In genomic region chr16:23595951-23596720, GRCh38 we compare ENCODE assay signal across 8 cellular contexts. TPM values are rescaled to one million over a fixed set of nuclear protein-coding genes. Genes with fewer than 3 reads are reported as not detected.
DNase-seq lines count a peak whose midpoint lies in the region; ATAC-seq and TF ChIP-seq lines count a peak whose summit lies in the region.

TSS of gene NDUFAB1 (minus strand) at chr16:23596316. CDS start at chr16:23596290, 26 bp downstream.

- H3K4me3 Mint-ChIP-seq in GM23338 = peak within 1 kb of the TSS; percentile 91
- peak within 1 kb of the TSS; percentile 91 for H3K4me3 Mint-ChIP-seq in nephron progenitor cell
- H3K4me3 Mint-ChIP-seq in stimulated activated naive CD8-positive, alpha-beta T cell treated with anti-CD3 and anti-CD28 coated beads, Interleukin-15, Interleukin-2, amounts not matched to agents 100 ng/mL and 50 ng/mL, for 24 hours = peak within 1 kb of the TSS; percentile 86

- H3K27ac ChIP-seq in GM23338 (ENCODE audit: low read depth) = peak within 1 kb of the TSS; percentile 88

- peaks cover 49% of the 10 kb centered on the region for H3K79me2 ChIP-seq in GM23338 (replicated peaks; ENCODE audit: insufficient read depth)

- H3K9me2 ChIP-seq in GM23338 (ENCODE audit: insufficient read depth) = no peaks in the 10 kb centered on the region

- DNase-seq in ELR (ENCODE audit: low read depth) (peak; percentile 89), GM23338 (ENCODE audit: low spot score) (peak; percentile 94), LHCN-M2 (ENCODE audit: low read depth) (peak; percentile 80), RPMI8226 (peak; percentile 97), fibroblast of the aortic adventitia (ENCODE audit: low read depth) (peak; percentile 75), nephron progenitor cell (peak; percentile 95)
- DNase-seq in activated T-helper 9 cell treated with anti-CD3 and anti-CD28 coated beads, Interleukin-2, amount 50 U/mL, for 16 hours (ENCODE audit: low read depth) = peak; percentile 86

- H3K27me3 Mint-ChIP-seq in GM23338 (ENCODE audit: insufficient read depth, low read depth, poor library complexity) (peaks cover 13% of the 10 kb centered on the region), nephron progenitor cell (ENCODE audit: low read depth, poor library complexity) (no peaks in the 10 kb centered on the region)
- H3K27me3 Mint-ChIP-seq in stimulated activated naive CD8-positive, alpha-beta T cell treated with anti-CD3 and anti-CD28 coated beads, Interleukin-15, Interleukin-2, amounts not matched to agents 100 ng/mL and 50 ng/mL, for 24 hours = no peaks in the 10 kb centered on the region

- no peaks in the 10 kb centered on the region for H3K9me3 Mint-ChIP-seq in GM23338
- H3K9me3 Mint-ChIP-seq in nephron progenitor cell = no peaks in the 10 kb centered on the region
- no peaks in the 10 kb centered on the region for H3K9me3 Mint-ChIP-seq in stimulated activated naive CD8-positive, alpha-beta T cell treated with anti-CD3 and anti-CD28 coated beads, Interleukin-15, Interleukin-2, amounts not matched to agents 100 ng/mL and 50 ng/mL, for 24 hours

- H3K4me1 Mint-ChIP-seq in GM23338 (peaks cover 15% of the 10 kb centered on the region), nephron progenitor cell (peaks cover 7% of the 10 kb centered on the region)
- peaks cover 29% of the 10 kb centered on the region for H3K4me1 Mint-ChIP-seq in stimulated activated naive CD8-positive, alpha-beta T cell treated with anti-CD3 and anti-CD28 coated beads, Interleukin-15, Interleukin-2, amounts not matched to agents 100 ng/mL and 50 ng/mL, for 24 hours (ENCODE audit: low read depth)

- peak within 1 kb of the TSS; percentile 72 for H3K27ac Mint-ChIP-seq in GM23338
- peak within 1 kb of the TSS; percentile 55 for H3K27ac Mint-ChIP-seq in nephron progenitor cell
- peak within 1 kb of the TSS; percentile 70 for H3K27ac Mint-ChIP-seq in stimulated activated naive CD8-positive, alpha-beta T cell treated with anti-CD3 and anti-CD28 coated beads, Interleukin-15, Interleukin-2, amounts not matched to agents 100 ng/mL and 50 ng/mL, for 24 hours

- peaks cover 13% of the 10 kb centered on the region for H4K20me1 ChIP-seq in GM23338 (replicated peaks; ENCODE audit: insufficient read depth)

- no peaks in the 10 kb centered on the region for H3K27me3 ChIP-seq in GM23338 (ENCODE audit: insufficient read depth)

- H3K36me3 Mint-ChIP-seq in GM23338 (ENCODE audit: low read depth) = peaks cover 19% of the 10 kb centered on the region
- H3K36me3 Mint-ChIP-seq in nephron progenitor cell (ENCODE audit: low read depth) = peaks cover 23% of the 10 kb centered on the region
- H3K36me3 Mint-ChIP-seq in stimulated activated naive CD8-positive, alpha-beta T cell treated with anti-CD3 and anti-CD28 coated beads, Interleukin-15, Interleukin-2, amounts not matched to agents 100 ng/mL and 50 ng/mL, for 24 hours (ENCODE audit: low read depth) = peaks cover 29% of the 10 kb centered on the region

- peak; percentile 93 for ATAC-seq in GM23338

- H3K36me3 ChIP-seq in GM23338 (ENCODE audit: insufficient read depth) = no peaks in the 10 kb centered on the region; the same call in none of the 2 replicates

- peak within 1 kb of the TSS; percentile 69; the same call in 1 of the 2 replicates for H2AFZ ChIP-seq in GM23338

- peak within 1 kb of the TSS; percentile 99 for H3K4me3 ChIP-seq in GM23338
- peak within 1 kb of the TSS; percentile 98 for H3K4me3 ChIP-seq in fibroblast of the aortic adventitia (ENCODE audit: low read depth, low read length)

- TF ChIP-seq CTCF in GM23338 (conservative IDR thresholded peaks at IDR 0.05; ENCODE audit: low read depth in 2 of 2) (peak; percentile 69 to 85), fibroblast of the aortic adventitia (IDR thresholded peaks at IDR 0.05; ENCODE audit: insufficient read depth, low read length) (peak; percentile 85), nephron progenitor cell (IDR thresholded peaks at IDR 0.05) (peak; percentile 99)

- H3K4me2 ChIP-seq in GM23338 = peak within 1 kb of the TSS; percentile 94

- H3F3A ChIP-seq in GM23338 (replicated peaks; ENCODE audit: low read depth) = peaks cover 22% of the 10 kb centered on the region

- peaks cover 31% of the 10 kb centered on the region for H3K4me1 ChIP-seq in GM23338 (ENCODE audit: insufficient read depth)

TF ChIP-seq in GM23338, 12 proteins besides CTCF, POLR2A, EP300 and RAD21 (continues in another document):
- peak; percentile 68 for TF ChIP-seq POLR2AphosphoS5 (IDR thresholded peaks at IDR 0.05; ENCODE audit: low read depth)
- TF ChIP-seq STAT1 (IDR thresholded peaks at IDR 0.05; ENCODE audit: unreplicated experiment) = no peak
- TF ChIP-seq EZH2 (IDR thresholded peaks at IDR 0.05; ENCODE audit: low read depth, unreplicated experiment) = no peak
- TF ChIP-seq ETS1 (IDR thresholded peaks at IDR 0.05) = peak; percentile 82
- TF ChIP-seq CREB1 (CRISPR knock-in tag; IDR thresholded peaks at IDR 0.05; ENCODE audit: low read depth) = peak; percentile 78
- no peak for TF ChIP-seq EZH2phosphoT487 (IDR thresholded peaks at IDR 0.05; ENCODE audit: unreplicated experiment)
- no peak for TF ChIP-seq ZNF331 (CRISPR knock-in tag; IDR thresholded peaks at IDR 0.05; ENCODE audit: low read depth)
- TF ChIP-seq JUNB (IDR thresholded peaks at IDR 0.05; ENCODE audit: unreplicated experiment) = no peak
- no peak for TF ChIP-seq NANOG (IDR thresholded peaks at IDR 0.05; ENCODE audit: borderline replicate concordance)
- TF ChIP-seq ZNF114 (CRISPR knock-in tag; IDR thresholded peaks at IDR 0.05) = peak; percentile 41; the same call in 1 of the 2 replicates

RNA-seq across cellular contexts. Expression of gene NDUFAB1, which starts in this region (rescaled TPM):
- 136 and 164 TPM in 2 replicates for total RNA-seq in GM23338 (2014; rRNA removed; shearing (Covaris generic))
- 449 and 477 TPM in 2 replicates for polyA plus RNA-seq in GM23338 (2016; fragmentation: Nextera tagmentation; extraction: Ambion mirVana)
- total RNA-seq in LHCN-M2 (2014; rRNA removed) = 100 and 116 TPM in 2 replicates
- polyA plus RNA-seq in LHCN-M2 (2012) = 116 TPM
- 71.5 and 125 TPM in 2 replicates for total RNA-seq in fibroblast of the aortic adventitia (ENCODE audit: low replicate concordance)

Comparison
In these comparisons a context has a peak if more than half of its experiments do, and no peak if none do; other contexts are left out.
1. Peak in every context shown above with its lines: DNase-seq, ATAC-seq, H3K4me3 ChIP-seq and H3K27ac ChIP-seq.